15 cellular contexts compared by ENCODE assay signal in genomic region chr20:10652185-10652584, GRCh38. TPM values are rescaled to one million over a fixed set of nuclear protein-coding genes. Genes with fewer than 3 reads are reported as not detected.
A peak's percentile ranks its signal among the peaks of the same experiment; 100 is the strongest.
DNase-seq lines count a peak whose midpoint lies in the region; ATAC-seq, FAIRE-seq and TF ChIP-seq lines count a peak whose summit lies in the region.
"Had no signal": no experiment of that assay in that cellular context is flagged by ENCODE, and none has a peak within 500 bp of the region (broad histone marks: within the 10 kb centered on the region; RNA-seq: fewer than 3 reads in every experiment).

No MANE protein-coding gene starts in this region.

- H2AFZ ChIP-seq in IMR-90 (replicated peaks; ENCODE audit: low read length, poor library complexity): no peak overlapping the region
- H2AFZ ChIP-seq in H1 (ENCODE audit: low read length): no peak overlapping the region

- H3K27ac ChIP-seq in IMR-90 (ENCODE audit: insufficient read depth, low read length): no peak overlapping the region
- H3K27ac ChIP-seq in H1 (ENCODE audit: low read depth, low read length): no peak overlapping the region
- peak overlapping the region; percentile 43 for H3K27ac ChIP-seq in stomach smooth muscle (ENCODE audit: low read length)

- H3K4me1 ChIP-seq in IMR-90 (ENCODE audit: control insufficient read depth, insufficient read depth, low read length) (peaks cover 37% of the 10 kb centered on the region), H1 (replicated peaks in 1 of 4; ENCODE audit: control insufficient read depth in 3 of 4, insufficient read depth in 4 of 4, low read length in 3 of 4) (peaks cover 13 to 38% (median 25%) of the 10 kb centered on the region in 4 experiments; a peak in 6 of 7 replicates), stomach smooth muscle (ENCODE audit: control insufficient read depth, insufficient read depth, low read length) (peaks cover 51% of the 10 kb centered on the region)

- FAIRE-seq in H1 (lab: Jason Lieb, UNC): no peak

- H3K4me3 ChIP-seq in IMR-90 (ENCODE audit: insufficient read depth, low read depth, low read length) (no peak overlapping the region), H1 (ENCODE audit: extremely low read depth in 1 of 4, insufficient read depth in 2 of 4, low read depth in 3 of 4, low read length in 4 of 4) (no peak overlapping the region), stomach smooth muscle (ENCODE audit: low read length in 2 of 2) (peak overlapping the region in 1 of 2 donors; percentile 22)

- H2AK5ac ChIP-seq in IMR-90 (ENCODE audit: low read depth, low read length): peak overlapping the region; percentile 46
- H2AK5ac ChIP-seq in H1 (ENCODE audit: low read depth, low read length): no peak overlapping the region

- H4K91ac ChIP-seq in IMR-90 (ENCODE audit: insufficient read depth, low read depth, low read length): peak overlapping the region; percentile 13; the same call in 1 of the 2 replicates
- H4K91ac ChIP-seq in H1 (replicated peaks; ENCODE audit: insufficient read length, low read length): no peak overlapping the region

- peaks cover 23% of the 10 kb centered on the region for H3K9me1 ChIP-seq in IMR-90 (ENCODE audit: insufficient read depth, low read length)

- H3K79me1 ChIP-seq in IMR-90 (ENCODE audit: low read depth in 1 of 2, low read length in 2 of 2) (peaks cover 14 to 50% of the 10 kb centered on the region in 2 experiments), H1 (ENCODE audit: low read depth, low read length) (peaks cover 9% of the 10 kb centered on the region)

- peaks cover 0 to 33% of the 10 kb centered on the region in 2 experiments; a peak in 2 of 4 replicates for H3K79me2 ChIP-seq in H1 (ENCODE audit: control insufficient read depth in 1 of 2, insufficient read depth in 2 of 2, low read length in 2 of 2)

- CTCF ChIA-PET in IMR-90 (lab: Yijun Ruan, JAX) (no interaction called here), H1 (lab: Charles Lee; ENCODE audit: partially characterized antibody) (interaction anchor here (1.0 to 6.6 kb wide), 4 partner anchors 14 to 41 kb away, joined by 3 to 55 read pairs (median 4); partner anchors contain the start of gene JAG1)

- in situ Hi-C loops in IMR-90 (cut with MboI; ENCODE audit: low sequenced_read_pairs): no loop called here

- no peak overlapping the region for H3K56ac ChIP-seq in IMR-90 (ENCODE audit: extremely low read depth, insufficient read depth, low read length)
- no peak overlapping the region for H3K56ac ChIP-seq in H1 (replicated peaks; ENCODE audit: insufficient read length, low read depth, low read length)

- TF ChIP-seq POLR2A in IMR-90 (IDR thresholded peaks at IDR 0.05; ENCODE audit: low read depth, low read length) (no peak), H1 (IDR thresholded peaks at IDR 0.05; ENCODE audit: control extremely low read depth in 1 of 2, low read depth in 2 of 2, low read length in 2 of 2) (no peak)

- WGBS in IMR-90 (ENCODE audit: extremely low coverage in 2 of 2, insufficient read length in 1 of 2), 2 experiments: 100% methylated on average over 1 of the region's 9 CpGs; no CpG with 5 or more reads in 1 of the 2 experiments
- WGBS in H1 (ENCODE audit: extremely low coverage in 1 of 2, insufficient coverage in 1 of 2, insufficient read length in 1 of 2, insufficient replicate concordance in 2 of 2, low coverage in 1 of 2, low lambda C conversion rate in 2 of 2, missing lambda C conversion rate in 1 of 2), 2 experiments: 90% methylated on average over 9 of the region's 9 CpGs; no CpG with 5 or more reads in 1 of the 2 experiments

- H2BK15ac ChIP-seq in IMR-90 (ENCODE audit: low read depth, low read length) (no peak overlapping the region; the same call in 2 of the 3 replicates), H1 (ENCODE audit: low read length) (no peak overlapping the region)

- no peak overlapping the region for H4K5ac ChIP-seq in IMR-90 (ENCODE audit: low read depth, low read length)
- no peak overlapping the region for H4K5ac ChIP-seq in H1 (ENCODE audit: insufficient read length, low read depth, low read length)

- no peak overlapping the region for H3K4me2 ChIP-seq in IMR-90 (ENCODE audit: low read depth, low read length)
- H3K4me2 ChIP-seq in H1 (ENCODE audit: insufficient read depth in 1 of 2, low read depth in 2 of 2, low read length in 2 of 2): no peak overlapping the region

- no peak for TF ChIP-seq RAD21 in IMR-90 (IDR thresholded peaks at IDR 0.05; ENCODE audit: low read length)
- TF ChIP-seq RAD21 in H1 (IDR thresholded peaks at IDR 0.05 in 1 of 2, conservative IDR thresholded peaks at IDR 0.05 in 1 of 2; ENCODE audit: low read depth in 2 of 2, low read length in 2 of 2): no peak

- H2BK20ac ChIP-seq in IMR-90 (ENCODE audit: low read depth, low read length) (peak overlapping the region; percentile 37; the same call in 1 of the 2 replicates), H1 (ENCODE audit: low read length) (no peak overlapping the region)

- no peak overlapping the region for H2BK5ac ChIP-seq in IMR-90 (ENCODE audit: low read depth, low read length, poor library complexity, severe bottlenecking)
- no peak overlapping the region for H2BK5ac ChIP-seq in H1 (ENCODE audit: low read depth, low read length)

- dilution Hi-C loops in IMR-90 (cut with HindIII; ENCODE audit: low sequenced_read_pairs, unreplicated experiment): loop anchor here (25.0 kb wide), 1 partner anchor 885 kb away; no protein-coding TSS in a partner anchor

- no peaks in the 10 kb centered on the region for H3K23me2 ChIP-seq in H1 (ENCODE audit: low read depth, low read length)

- H3K4me1 Mint-ChIP-seq in nephron progenitor cell: peaks cover 100% of the 10 kb centered on the region
- peaks cover 57% of the 10 kb centered on the region for H3K4me1 Mint-ChIP-seq in HFFc6 (ENCODE audit: low read depth)

- H2AK9ac ChIP-seq in IMR-90 (replicated peaks; ENCODE audit: low read depth, low read length, poor library complexity): no peak overlapping the region

- no peak overlapping the region for H2BK12ac ChIP-seq in H1 (ENCODE audit: low read depth, low read length)

- H3K14ac ChIP-seq in IMR-90 (replicated peaks; ENCODE audit: low read depth, low read length) (no peak overlapping the region), H1 (ENCODE audit: insufficient read length) (no peak overlapping the region)

- peak overlapping the region; percentile 68 for H3K4ac ChIP-seq in IMR-90 (ENCODE audit: low read depth, low read length)
- H3K4ac ChIP-seq in H1 (replicated peaks; ENCODE audit: insufficient read length, low read depth, low read length): no peak overlapping the region

- H3K9me3 Mint-ChIP-seq in nephron progenitor cell (no peaks in the 10 kb centered on the region), HFFc6 (no peaks in the 10 kb centered on the region)
- H3K9me3 Mint-ChIP-seq: activated naive CD4-positive, alpha-beta T cell treated with anti-CD3 and anti-CD28 coated beads, Interleukin-2, amount 50 U/mL, for 72 hours; effector memory CD8-positive, alpha-beta T cell had no signal

- H3K18ac ChIP-seq in IMR-90 (ENCODE audit: low read depth, low read length): no peak overlapping the region
- no peak overlapping the region for H3K18ac ChIP-seq in H1 (ENCODE audit: extremely low read depth, low read length)

- DNase-seq in IMR-90 (no peak), H1 (ENCODE audit: low read depth in 1 of 2, low spot score in 2 of 2) (no peak), nephron progenitor cell (no peak), HFFc6 (no peak), ureter (ENCODE audit: low spot score) (no peak), posterior cingulate gyrus (no peak)
- DNase-seq: activated T-cell treated with anti-CD3 and anti-CD28 coated beads, Interleukin-2, amount 50 U/mL, for 1 hour; effector memory CD8-positive, alpha-beta T cell; Karpas-422; stimulated activated CD4-positive, alpha-beta T cell treated with anti-CD3 and anti-CD28 coated beads, Interleukin-12 subunit alpha, Interleukin-12 subunit beta, amount 100 ng/mL, for 4 hours; stimulated activated naive CD4-positive, alpha-beta T cell had no signal

- ATAC-seq in IMR-90 (ENCODE audit: low read depth) (no peak), GM21390 (IDR thresholded peaks at IDR 0.05; ENCODE audit: unreplicated experiment) (no peak)
- ATAC-seq: activated naive CD4-positive, alpha-beta T cell treated with anti-CD3 and anti-CD28 coated beads, Interleukin-2, amount 50 U/mL, for 72 hours; effector memory CD8-positive, alpha-beta T cell; Panc1 had no signal

- intact Hi-C loops in IMR-90 (cut with micrococcal nuclease) (loop anchor here (5.0 to 10.0 kb wide), 3 partner anchors 95 to 1037 kb away; no protein-coding TSS in a partner anchor), posterior cingulate gyrus (cut with DNase I) (no loop called here)

- H3K36me3 Mint-ChIP-seq in nephron progenitor cell (ENCODE audit: low read depth) (peaks cover 74% of the 10 kb centered on the region), HFFc6 (ENCODE audit: low read depth) (peaks cover 36% of the 10 kb centered on the region)
- H3K36me3 Mint-ChIP-seq: activated naive CD4-positive, alpha-beta T cell treated with anti-CD3 and anti-CD28 coated beads, Interleukin-2, amount 50 U/mL, for 72 hours had no signal

- peak overlapping the region; percentile 99 for H3K27ac Mint-ChIP-seq in nephron progenitor cell
- H3K27ac Mint-ChIP-seq in HFFc6: no peak overlapping the region
- H3K27ac Mint-ChIP-seq: activated naive CD4-positive, alpha-beta T cell treated with anti-CD3 and anti-CD28 coated beads, Interleukin-2, amount 50 U/mL, for 72 hours; effector memory CD8-positive, alpha-beta T cell had no signal

- no TSS peak for BruUV-seq in IMR-90 (replicated peaks; lab: Mats Ljungman, UMichigan)

- H3K27me3 ChIP-seq in IMR-90 (ENCODE audit: control insufficient read depth, insufficient read depth, low read length) (no peaks in the 10 kb centered on the region), H1 (replicated peaks in 1 of 4; ENCODE audit: control insufficient read depth in 3 of 4, extremely low read depth in 1 of 4, insufficient read depth in 3 of 4, low read length in 3 of 4) (no peaks in the 10 kb centered on the region), stomach smooth muscle (ENCODE audit: control insufficient read depth in 1 of 2, insufficient read depth in 2 of 2, low read length in 2 of 2) (no peaks in the 10 kb centered on the region)

- no peak for TF ChIP-seq EP300 in H1 (IDR thresholded peaks at IDR 0.05; ENCODE audit: borderline replicate concordance in 1 of 2, low read depth in 2 of 2, low read length in 2 of 2)

- H3K4me3 Mint-ChIP-seq in nephron progenitor cell: peak overlapping the region; percentile 71
- no peak overlapping the region for H3K4me3 Mint-ChIP-seq in HFFc6
- H3K4me3 Mint-ChIP-seq: effector memory CD8-positive, alpha-beta T cell had no signal

- H3K9me3 ChIP-seq in IMR-90 (ENCODE audit: control insufficient read depth, insufficient read depth, low read length): no peaks in the 10 kb centered on the region
- no peaks in the 10 kb centered on the region for H3K9me3 ChIP-seq in H1 (ENCODE audit: insufficient read depth in 2 of 2, low read depth in 1 of 2, low read length in 1 of 2)
- no peaks in the 10 kb centered on the region for H3K9me3 ChIP-seq in stomach smooth muscle (ENCODE audit: control insufficient read depth in 2 of 2, low read length in 2 of 2)

- TF ChIP-seq CTCF in IMR-90 (conservative IDR thresholded peaks at IDR 0.05; ENCODE audit: low read depth, low read length) (no peak), H1 (IDR thresholded peaks at IDR 0.05; ENCODE audit: control extremely low read depth in 1 of 3, insufficient read depth in 1 of 3, low read depth in 1 of 3, low read length in 3 of 3) (no peak), nephron progenitor cell (IDR thresholded peaks at IDR 0.05) (no peak), HFFc6 (IDR thresholded peaks at IDR 0.05) (no peak)

- H3K27me3 Mint-ChIP-seq in nephron progenitor cell (ENCODE audit: low read depth, poor library complexity) (peaks cover 8% of the 10 kb centered on the region), HFFc6 (ENCODE audit: insufficient read depth) (no peaks in the 10 kb centered on the region)

- H3K36me3 ChIP-seq in IMR-90 (ENCODE audit: control insufficient read depth, insufficient read depth, low read length) (peaks cover 74% of the 10 kb centered on the region), H1 (ENCODE audit: control insufficient read depth in 2 of 4, insufficient read depth in 4 of 4, low read length in 3 of 4) (peaks cover 9 to 74% (median 32%) of the 10 kb centered on the region in 4 experiments), stomach smooth muscle (ENCODE audit: control insufficient read depth in 2 of 2, insufficient read depth in 2 of 2, low read length in 2 of 2) (peaks cover 34 to 54% of the 10 kb centered on the region in 2 donors)

- POLR2A ChIA-PET in IMR-90 (lab: Charles Lee; ENCODE audit: unreplicated experiment) (no interaction called here), H1 (lab: Charles Lee; ENCODE audit: partially characterized antibody) (interaction anchor here (1.3 to 1.8 kb wide), 2 partner anchors 10 to 12 kb away, joined by 3 to 4 read pairs; no protein-coding TSS in a partner anchor)

- H4K8ac ChIP-seq in IMR-90 (ENCODE audit: low read depth in 2 of 2, low read length in 2 of 2) (peak overlapping the region in 1 of 2 experiments; percentile 57; a peak in 1 of 4 replicates), H1 (ENCODE audit: extremely low read depth, insufficient read depth, low read length) (peak overlapping the region; percentile 38; the same call in 1 of the 2 replicates)

- H4K20me1 ChIP-seq in IMR-90 (ENCODE audit: insufficient read depth, low read length) (peaks cover 14% of the 10 kb centered on the region), H1 (replicated peaks in 1 of 2; ENCODE audit: control insufficient read depth in 1 of 2, insufficient read depth in 2 of 2, low read length in 2 of 2) (peaks cover 6 to 19% of the 10 kb centered on the region in 2 experiments)

- H2BK120ac ChIP-seq in IMR-90 (ENCODE audit: low read depth, low read length) (peak overlapping the region; percentile 33; the same call in 1 of the 2 replicates), H1 (replicated peaks; ENCODE audit: low read depth, low read length) (no peak overlapping the region)

- H3K23ac ChIP-seq in IMR-90 (ENCODE audit: low read depth, low read length) (no peak overlapping the region; the same call in 1 of the 2 replicates), H1 (ENCODE audit: insufficient read length) (no peak overlapping the region)

- H3K9ac ChIP-seq in IMR-90 (ENCODE audit: low read depth, low read length): no peak overlapping the region
- no peak overlapping the region for H3K9ac ChIP-seq in H1 (replicated peaks in 1 of 4; ENCODE audit: extremely low read depth in 1 of 4, low read depth in 3 of 4, low read length in 3 of 4)
- H3K9ac ChIP-seq in stomach smooth muscle (ENCODE audit: low read length in 2 of 2): no peak overlapping the region

RNA-seq across cellular contexts. Expression of gene JAG1, which starts 21.6 kb away (rescaled TPM):
- total RNA-seq in IMR-90 (2012; rRNA removed) (19.4 and 22.6 TPM in 2 replicates), ureter (161 TPM)
- polyA plus RNA-seq in IMR-90 (2012; rRNA removed) (9.4 and 10.2 TPM in 2 replicates), H1 (2011; rRNA removed) (13.5 and 19.7 TPM in 2 replicates)
- 6.4 and 9.4 TPM in 2 replicates for polyA plus RNA-seq in IMR-90 (2012; cell fraction: cytosol; rRNA removed)
- 32.3 and 70.8 TPM in 2 replicates for polyA plus RNA-seq in IMR-90 (2012; cell fraction: nucleus; rRNA removed; ENCODE audit: low replicate concordance)
- total RNA-seq in H1 (2021; fragmentation: NEBNext Ultra II Directional; extraction: Animal tissue kit (Norgen Biotek cat#: 25700)): 27.3 and 29.1 TPM in 2 replicates
- polyA plus RNA-seq in H1 (2011; cell fraction: cytosol; rRNA removed): 18.4 TPM
- 65.7 TPM for polyA plus RNA-seq in H1 (2011; cell fraction: nucleus; rRNA removed)
- 19.6 to 22.8 TPM (median 21.2 TPM) in 4 replicates for polyA plus RNA-seq in H1 (2012, experiment 1 of 2)
- polyA plus RNA-seq in H1 (2012, experiment 2 of 2): 6.3 TPM
- polyA plus RNA-seq in H1 (2013, experiment 1 of 2): 18.1 TPM
- 15.5 TPM for polyA plus RNA-seq in H1 (2013, experiment 2 of 2)
- 83.6 and 86.3 TPM in 2 replicates for polyA minus RNA-seq in H1 (2011; rRNA and poly(A)+ RNA removed)
- polyA minus RNA-seq in H1 (2011; cell fraction: cytosol; rRNA and poly(A)+ RNA removed): 65.6 TPM
- 76.8 TPM for polyA minus RNA-seq in H1 (2011; cell fraction: nucleus; rRNA and poly(A)+ RNA removed)
- 1 to 10 TPM; 3.0 to 9.3 (median 8.2) TPM for total RNA-seq in HFFc6 (2021; fragmentation: NEBNext Ultra II Directional; extraction: Animal tissue kit (Norgen Biotek cat#: 25700))
